In genomic region chr6:156589281-156589680, GRCh38 we compare ENCODE assay signal across 19 cellular contexts.
DNase-seq lines count a peak whose midpoint lies in the region; ATAC-seq and TF ChIP-seq lines count a peak whose summit lies in the region.
"Had no signal": no experiment of that assay in that cellular context is flagged by ENCODE, and none has a peak within 500 bp of the region (broad histone marks: within the 10 kb centered on the region; RNA-seq: fewer than 3 reads in every experiment).

No MANE protein-coding gene starts in this region.

- no peak overlapping the region for H3K4me2 ChIP-seq in IMR-90 (ENCODE audit: low read depth, low read length)
- H3K4me2 ChIP-seq: BLaER1 had no signal

- dilution Hi-C loops in IMR-90 (cut with HindIII; ENCODE audit: low sequenced_read_pairs, unreplicated experiment): no loop called here

- H2AFZ ChIP-seq in IMR-90 (replicated peaks; ENCODE audit: low read length, poor library complexity): no peak overlapping the region

- H4K91ac ChIP-seq in IMR-90 (ENCODE audit: insufficient read depth, low read depth, low read length): no peak overlapping the region

- no peaks in the 10 kb centered on the region for H3K9me1 ChIP-seq in IMR-90 (ENCODE audit: insufficient read depth, low read length)

- no peak overlapping the region for H3K18ac ChIP-seq in IMR-90 (ENCODE audit: low read depth, low read length)

- no peak overlapping the region for H2BK15ac ChIP-seq in IMR-90 (ENCODE audit: low read depth, low read length)

- peak; percentile 53 for DNase-seq in AG09309 (ENCODE audit: low read depth)
- peak; percentile 67 for DNase-seq in IMR-90
- peak; percentile 43 for DNase-seq in epidermal melanocyte (ENCODE audit: insufficient read length, low spot score)
- DNase-seq in myocyte (ENCODE audit: low read depth): peak; percentile 19
- DNase-seq in stimulated activated CD4-positive, alpha-beta T cell treated with anti-CD3 and anti-CD28 coated beads, Interleukin-15, amount 100 ng/mL, for 24 hours: no peak
- no peak for DNase-seq in GM13977 (ENCODE audit: low spot score)
- DNase-seq in uterus: no peak
- DNase-seq: adrenal gland; colonic mucosa; hypothalamus; NCI-H2029 treated with DMSO at 0.1 percent for 48 hours; NCI-H526 treated with DMSO at 0.1 percent for 48 hours; pancreas; PC-3; stimulated activated naive CD4-positive, alpha-beta T cell treated with Interleukin-2 at 50 U/mL for 16 hours; upper lobe of right lung had no signal

- no peak overlapping the region for H2BK5ac ChIP-seq in IMR-90 (ENCODE audit: low read depth, low read length, poor library complexity, severe bottlenecking)

- TF ChIP-seq RAD21 in IMR-90 (IDR thresholded peaks at IDR 0.05; ENCODE audit: low read length): no peak

- H2AK9ac ChIP-seq in IMR-90 (replicated peaks; ENCODE audit: low read depth, low read length, poor library complexity): no peak overlapping the region

- no TSS peak for BruUV-seq in IMR-90 (replicated peaks; lab: Mats Ljungman, UMichigan)

- in situ Hi-C loops in IMR-90 (cut with MboI; ENCODE audit: low sequenced_read_pairs) (no loop called here), GM13977 (cut with MboI; ENCODE audit: low pct_unique_long_range_greater_than_20kb, low sequenced_read_pairs, unreplicated experiment) (no loop called here)

- no peak overlapping the region for H2BK120ac ChIP-seq in IMR-90 (ENCODE audit: low read depth, low read length)

- POLR2A ChIA-PET in IMR-90 (lab: Charles Lee; ENCODE audit: unreplicated experiment): no interaction called here

- TF ChIP-seq CTCF in AG09309 (IDR thresholded peaks at IDR 0.05; ENCODE audit: control insufficient read depth, insufficient read depth, low read depth, low read length, missing control alignments) (no peak), IMR-90 (conservative IDR thresholded peaks at IDR 0.05; ENCODE audit: low read depth, low read length) (no peak), GM13977 (IDR thresholded peaks at IDR 0.05; ENCODE audit: extremely low read depth, insufficient read depth, missing control alignments) (no peak), uterus (IDR thresholded peaks at IDR 0.05) (no peak)

- H3K23ac ChIP-seq in IMR-90 (ENCODE audit: low read depth, low read length): no peak overlapping the region

- ATAC-seq in IMR-90 (ENCODE audit: low read depth) (peak; percentile 92), HG03175 (IDR thresholded peaks at IDR 0.05; ENCODE audit: unreplicated experiment) (no peak)
- ATAC-seq: pancreas, PC-3, upper lobe of right lung had no signal

- H3K4me3 ChIP-seq in AG09309 (ENCODE audit: control insufficient read depth, low read depth, low read length) (no peak overlapping the region), IMR-90 (ENCODE audit: insufficient read depth, low read depth, low read length) (no peak overlapping the region), uterus (no peak overlapping the region)
- H3K4me3 ChIP-seq: adrenal gland, BLaER1, colonic mucosa, pancreas, upper lobe of right lung had no signal

- H3K27me3 ChIP-seq in IMR-90 (ENCODE audit: control insufficient read depth, insufficient read depth, low read length) (peaks cover 4% of the 10 kb centered on the region), uterus (no peaks in the 10 kb centered on the region)
- H3K27me3 ChIP-seq: adrenal gland, BLaER1, colonic mucosa, pancreas, upper lobe of right lung had no signal

- H3K79me1 ChIP-seq in IMR-90 (ENCODE audit: low read depth in 1 of 2, low read length in 2 of 2): no peaks in the 10 kb centered on the region

- no peak overlapping the region for H3K56ac ChIP-seq in IMR-90 (ENCODE audit: extremely low read depth, insufficient read depth, low read length)

- H3K4me1 ChIP-seq in IMR-90 (ENCODE audit: control insufficient read depth, insufficient read depth, low read length) (no peaks in the 10 kb centered on the region), uterus (no peaks in the 10 kb centered on the region)
- H3K4me1 ChIP-seq: adrenal gland, BLaER1, colonic mucosa, pancreas, upper lobe of right lung had no signal

- H4K5ac ChIP-seq in IMR-90 (ENCODE audit: low read depth, low read length): no peak overlapping the region

- no peak overlapping the region for H2AK5ac ChIP-seq in IMR-90 (ENCODE audit: low read depth, low read length)

- WGBS in IMR-90 (ENCODE audit: extremely low coverage in 2 of 2, insufficient read length in 1 of 2), 2 experiments: no CpG with 5 or more reads among the region's 1 CpG

- no peak overlapping the region for H3K9ac ChIP-seq in IMR-90 (ENCODE audit: low read depth, low read length)
- H3K9ac ChIP-seq: BLaER1 had no signal

- H3K9me3 ChIP-seq in IMR-90 (ENCODE audit: control insufficient read depth, insufficient read depth, low read length): no peaks in the 10 kb centered on the region
- no peaks in the 10 kb centered on the region for H3K9me3 ChIP-seq in uterus
- H3K9me3 ChIP-seq: adrenal gland, colonic mucosa, pancreas, upper lobe of right lung had no signal

- H3K36me3 ChIP-seq in IMR-90 (ENCODE audit: control insufficient read depth, insufficient read depth, low read length): no peaks in the 10 kb centered on the region
- H3K36me3 ChIP-seq in uterus: no peaks in the 10 kb centered on the region
- H3K36me3 ChIP-seq: adrenal gland, BLaER1, colonic mucosa, pancreas, upper lobe of right lung had no signal

- H3K27ac ChIP-seq in IMR-90 (ENCODE audit: insufficient read depth, low read length) (no peak overlapping the region), uterus (no peak overlapping the region)
- H3K27ac ChIP-seq: adrenal gland, BLaER1, colonic mucosa, epithelial cell of prostate, pancreas, upper lobe of right lung had no signal

- CTCF ChIA-PET in IMR-90 (lab: Yijun Ruan, JAX): no interaction called here

- H4K8ac ChIP-seq in IMR-90 (ENCODE audit: low read depth in 2 of 2, low read length in 2 of 2): no peak overlapping the region

- H3K4ac ChIP-seq in IMR-90 (ENCODE audit: low read depth, low read length): no peak overlapping the region

- H2BK20ac ChIP-seq in IMR-90 (ENCODE audit: low read depth, low read length): no peak overlapping the region

- no peak overlapping the region for H3K14ac ChIP-seq in IMR-90 (replicated peaks; ENCODE audit: low read depth, low read length)

- intact Hi-C loops in IMR-90 (cut with micrococcal nuclease): no loop called here
- intact Hi-C loops in uterus (cut with DNase I; ENCODE audit: low total_unique reads): no loop called here

- TF ChIP-seq POLR2A in IMR-90 (IDR thresholded peaks at IDR 0.05; ENCODE audit: low read depth, low read length): no peak
- no peak for TF ChIP-seq POLR2A in uterus (IDR thresholded peaks at IDR 0.05)

- no peaks in the 10 kb centered on the region for H4K20me1 ChIP-seq in IMR-90 (ENCODE audit: insufficient read depth, low read length)
- H4K20me1 ChIP-seq: BLaER1 had no signal

TF ChIP-seq in IMR-90, 13 proteins besides CTCF, POLR2A, EP300 and RAD21:
- no peak for TF ChIP-seq CHD1 (IDR thresholded peaks at IDR 0.05; ENCODE audit: low read depth, low read length)

Comparison
In these comparisons a context has a peak if more than half of its experiments do, and no peak if none do; other contexts are left out.
1. DNase-seq: peak in AG09309 (single experiment), IMR-90 (single experiment), epidermal melanocyte (single experiment) and myocyte (single experiment); none in stimulated activated CD4-positive, alpha-beta T cell treated with anti-CD3 and anti-CD28 coated beads, Interleukin-15, amount 100 ng/mL, for 24 hours (single experiment), GM13977 (single experiment) and uterus (0 of 2).